Comparison of ENCODE assay signal across 18 cellular contexts in the genomic region with DNA sequence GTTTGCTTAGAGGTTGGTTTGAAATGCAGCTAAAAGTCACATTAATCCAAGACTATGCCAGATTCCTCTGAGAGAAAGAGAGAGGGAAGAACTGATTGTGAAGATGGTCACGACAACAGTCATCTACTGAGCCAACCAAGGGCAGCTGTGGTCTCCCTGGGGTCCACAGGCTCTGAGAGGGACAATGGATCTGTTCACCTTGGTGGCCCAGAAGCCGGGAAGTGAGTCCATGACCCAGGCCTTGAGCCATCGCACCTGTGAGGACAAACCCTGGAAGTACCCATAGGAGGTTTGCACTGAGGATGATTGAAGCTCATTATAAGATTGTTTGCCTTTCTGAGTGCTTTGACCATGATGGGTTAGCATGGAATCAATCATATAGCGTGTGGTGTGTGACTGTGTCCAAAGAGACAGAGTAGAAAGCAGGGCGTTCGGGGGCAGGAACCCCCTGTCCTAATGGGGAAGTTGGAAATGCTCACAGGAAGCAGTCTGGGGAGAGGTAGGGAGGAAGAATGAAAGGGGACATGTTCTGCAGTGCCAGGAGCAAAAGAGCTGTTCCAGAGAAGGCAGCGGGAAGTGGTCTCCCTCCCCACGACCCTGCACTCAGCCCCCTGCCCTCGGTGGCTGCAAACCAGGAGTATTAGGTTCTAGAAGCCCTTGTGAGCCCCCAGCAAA. TPM values are rescaled to one million over a fixed set of nuclear protein-coding genes. Genes with fewer than 3 reads are reported as not detected.
DNase-seq lines count a peak whose midpoint lies in the region; ATAC-seq lines count a peak whose summit lies in the region.
"Had no signal": no experiment of that assay in that cellular context is flagged by ENCODE, and none has a peak within 500 bp of the region (broad histone marks: within the 10 kb centered on the region; RNA-seq: fewer than 3 reads in every experiment).

No MANE protein-coding gene starts in this region.

- peak overlapping the region; percentile 19; the same call in 1 of the 2 replicates for H3K9ac ChIP-seq in Karpas-422 (ENCODE audit: low read length)

- peak overlapping the region; percentile 27; the same call in 1 of the 2 replicates for H2AFZ ChIP-seq in Karpas-422 (ENCODE audit: low read length)

- DNase-seq in NCI-H345 (lab: John Stamatoyannopoulos, UW): peak; percentile 17
- DNase-seq in NCI-H345 treated with DMSO at 0.1 percent for 48 hours (lab: John Stamatoyannopoulos, UW; ENCODE audit: unreplicated experiment): no peak
- DNase-seq in Karpas-422: no peak
- DNase-seq in OCI-M1 (lab: John Stamatoyannopoulos, UW): peak; percentile 35
- no peak for DNase-seq in naive B cell
- no peak for DNase-seq in stimulated activated CD4-positive, alpha-beta T cell treated with anti-CD3 and anti-CD28 coated beads, Interleukin-4, amount 100 ng/mL, for 1 hour

- no peaks in the 10 kb centered on the region for H3K36me3 Mint-ChIP-seq in naive B cell
- no peaks in the 10 kb centered on the region for H3K36me3 Mint-ChIP-seq in activated T-helper 17 cell treated with anti-CD3 and anti-CD28 coated beads, Interleukin-2, amount 50 U/mL, for 72 hours (ENCODE audit: low read depth)
- H3K36me3 Mint-ChIP-seq: CD8-positive, alpha-beta memory T cell had no signal

- ATAC-seq in naive B cell (ENCODE audit: low read depth in 2 of 2) (peak in 1 of 2 donors; percentile 17), GM19452 (IDR thresholded peaks at IDR 0.05; ENCODE audit: unreplicated experiment) (no peak)
- ATAC-seq in activated T-helper 17 cell treated with anti-CD3 and anti-CD28 coated beads, Interleukin-2, amount 50 U/mL, for 72 hours (replicated peaks): no peak

- H3K36me3 ChIP-seq in Karpas-422 (ENCODE audit: insufficient read depth, low read length): no peaks in the 10 kb centered on the region
- H3K36me3 ChIP-seq: MG63, neutrophil, SJCRH30 had no signal

- H3K4me1 ChIP-seq in Karpas-422 (ENCODE audit: low read length): peaks cover 77% of the 10 kb centered on the region
- H3K4me1 ChIP-seq: SJCRH30 had no signal

- H3K9me3 ChIP-seq in Karpas-422 (ENCODE audit: low read length): no peaks in the 10 kb centered on the region
- H3K9me3 ChIP-seq: MG63, neutrophil, SJCRH30 had no signal

- peaks cover 61 to 69% (median 67%) of the 10 kb centered on the region in 3 donors for H3K27me3 Mint-ChIP-seq in naive B cell
- peaks cover 56% of the 10 kb centered on the region for H3K27me3 Mint-ChIP-seq in activated T-helper 17 cell treated with anti-CD3 and anti-CD28 coated beads, Interleukin-2, amount 50 U/mL, for 72 hours

- no peak overlapping the region; the same call in 1 of the 2 replicates for H3K4me3 ChIP-seq in Karpas-422 (ENCODE audit: low read length)
- H3K4me3 ChIP-seq: MG63, SJCRH30 had no signal

- H3K27ac ChIP-seq in Karpas-422 (ENCODE audit: low read length): no peak overlapping the region
- H3K27ac ChIP-seq: neutrophil, SJCRH30 had no signal

- H4K20me1 ChIP-seq in Karpas-422 (ENCODE audit: insufficient read depth, low read depth, low read length): no peaks in the 10 kb centered on the region; the same call in 1 of the 2 replicates

- H3K4me2 ChIP-seq in Karpas-422 (ENCODE audit: low read depth, low read length, poor library complexity, severe bottlenecking): peak overlapping the region; percentile 74

- H3K4me3 Mint-ChIP-seq in naive B cell: peak overlapping the region in 6 of 8 donors; percentile 6 to 75 (median 41)
- no peak overlapping the region for H3K4me3 Mint-ChIP-seq in activated T-helper 17 cell treated with anti-CD3 and anti-CD28 coated beads, Interleukin-2, amount 50 U/mL, for 72 hours
- H3K4me3 Mint-ChIP-seq: activated naive CD4-positive, alpha-beta T cell treated with anti-CD3 and anti-CD28 coated beads for 36 hours; CD8-positive, alpha-beta memory T cell had no signal

- H3K27ac Mint-ChIP-seq in naive B cell: peak overlapping the region in 3 of 6 donors; percentile 8 to 18 (median 9)
- H3K27ac Mint-ChIP-seq in activated T-helper 17 cell treated with anti-CD3 and anti-CD28 coated beads, Interleukin-2, amount 50 U/mL, for 72 hours: no peak overlapping the region
- H3K27ac Mint-ChIP-seq: activated naive CD4-positive, alpha-beta T cell treated with anti-CD3 and anti-CD28 coated beads for 36 hours; CD8-positive, alpha-beta memory T cell had no signal

- peaks cover 34 to 49% (median 44%) of the 10 kb centered on the region in 3 donors for H3K4me1 Mint-ChIP-seq in naive B cell
- peaks cover 7% of the 10 kb centered on the region for H3K4me1 Mint-ChIP-seq in activated T-helper 17 cell treated with anti-CD3 and anti-CD28 coated beads, Interleukin-2, amount 50 U/mL, for 72 hours

- H3K9me2 ChIP-seq in Karpas-422 (replicated peaks; ENCODE audit: insufficient read depth, low read length): no peaks in the 10 kb centered on the region

- no peaks in the 10 kb centered on the region for H3K27me3 ChIP-seq in Karpas-422 (ENCODE audit: low read length)
- H3K27me3 ChIP-seq: SJCRH30 had no signal

- no peaks in the 10 kb centered on the region for H3K79me2 ChIP-seq in Karpas-422 (ENCODE audit: low read length)

- H3K9me3 Mint-ChIP-seq in naive B cell: no peaks in the 10 kb centered on the region
- H3K9me3 Mint-ChIP-seq in activated T-helper 17 cell treated with anti-CD3 and anti-CD28 coated beads, Interleukin-2, amount 50 U/mL, for 72 hours: no peaks in the 10 kb centered on the region
- H3K9me3 Mint-ChIP-seq: activated naive CD4-positive, alpha-beta T cell treated with anti-CD3 and anti-CD28 coated beads for 36 hours; CD8-positive, alpha-beta memory T cell had no signal

RNA-seq across cellular contexts. Expression of a gene that starts 47.1 kb away (rescaled TPM):
- 2.3 and 2.5 TPM in 2 replicates for total RNA-seq in Karpas-422 (2014; rRNA removed; shearing (Covaris generic); ENCODE audit: low replicate concordance)
- polyA plus RNA-seq in naive B cell (ENCODE audit: low read depth in 6 of 6): under 1 TPM in 4 of 6 donors, not detected in 2; 0.04 to 0.17 (median 0.11) TPM
- total RNA-seq in activated T-helper 17 cell treated with anti-CD3 and anti-CD28 coated beads, Interleukin-2, amount 50 U/mL, for 72 hours: under 1 TPM in 1 of 2 donors, not detected in 1; 0.11 TPM
- total RNA-seq: activated naive CD4-positive, alpha-beta T cell treated with anti-CD3 and anti-CD28 coated beads for 36 hours; endothelial cell of umbilical vein; frontal cortex; mucosa of gallbladder; PC-3; urinary bladder had no signal
- polyA plus RNA-seq: CD8-positive, alpha-beta memory T cell; endothelial cell of umbilical vein; urinary bladder had no signal

Comparison
In these comparisons a context has a peak if more than half of its experiments do, and no peak if none do; other contexts are left out.
1. DNase-seq: peak in NCI-H345 (single experiment) and OCI-M1 (single experiment); none in NCI-H345 treated with DMSO at 0.1 percent for 48 hours (single experiment), Karpas-422 (single experiment), naive B cell (single experiment) and stimulated activated CD4-positive, alpha-beta T cell treated with anti-CD3 and anti-CD28 coated beads, Interleukin-4, amount 100 ng/mL, for 1 hour (single experiment).